In genomic region chr2:118223487-118224136, GRCh38 we compare ENCODE assay signal across 8 cellular contexts.
A peak's percentile ranks its signal among the peaks of the same experiment; 100 is the strongest.
DNase-seq lines count a peak whose midpoint lies in the region; ATAC-seq lines count a peak whose summit lies in the region.

No MANE protein-coding gene starts in this region.

- H3K4me3 ChIP-seq in adipocyte (ENCODE audit: low read length), result peak overlapping the region; percentile 83
- peak overlapping the region; percentile 54 to 63 for H3K4me3 ChIP-seq in muscle layer of duodenum (ENCODE audit: low read depth in 1 of 2, low read length in 2 of 2)

- no peaks in the 10 kb centered on the region for H3K27me3 ChIP-seq in adipocyte (replicated peaks; ENCODE audit: control insufficient read depth, insufficient read depth, low read length)
- H3K27me3 ChIP-seq in muscle layer of duodenum (ENCODE audit: low read depth, low read length), result peaks cover 57% of the 10 kb centered on the region

- H3K9me3 ChIP-seq in adipocyte (ENCODE audit: control insufficient read depth, low read length) (no peaks in the 10 kb centered on the region), muscle layer of duodenum (ENCODE audit: control insufficient read depth in 1 of 2, low read length in 2 of 2) (no peaks in the 10 kb centered on the region)

- H3K36me3 ChIP-seq in adipocyte (ENCODE audit: control insufficient read depth, insufficient read depth, low read length, severe bottlenecking) (no peaks in the 10 kb centered on the region), muscle layer of duodenum (ENCODE audit: control insufficient read depth in 1 of 2, insufficient read depth in 2 of 2, low read length in 2 of 2) (no peaks in the 10 kb centered on the region)

- no peak overlapping the region for H3K27ac ChIP-seq in muscle layer of duodenum (ENCODE audit: low read length)

- peak; percentile 1 for ATAC-seq in GM18907 (IDR thresholded peaks at IDR 0.05; ENCODE audit: unreplicated experiment)
- ATAC-seq in HG02870 (IDR thresholded peaks at IDR 0.05; ENCODE audit: unreplicated experiment), result peak; percentile 1

- DNase-seq in adipocyte (ENCODE audit: low read depth) (peak; percentile 5), nucleus accumbens (lab: John Stamatoyannopoulos, UW) (no peak), inferior parietal cortex (ENCODE audit: extremely low spot score) (no peak), SIG-M5 treated with dmso at 0.1 percent for 504 hours (lab: John Stamatoyannopoulos, UW; ENCODE audit: unreplicated experiment) (no peak)
- DNase-seq in activated CD4-positive, CD25-positive, alpha-beta regulatory T cell treated with anti-CD3 and anti-CD28 coated beads, Interleukin-2, amount 50 U/mL, for 72 hours, result no peak

- H3K4me1 ChIP-seq in adipocyte (ENCODE audit: control insufficient read depth, insufficient read depth, low read length), result peaks cover 30% of the 10 kb centered on the region
- H3K4me1 ChIP-seq in muscle layer of duodenum (ENCODE audit: control insufficient read depth in 1 of 2, insufficient read depth in 2 of 2, low read length in 2 of 2), result peaks cover 0 to 15% of the 10 kb centered on the region in 2 donors

- peak overlapping the region; percentile 86 for H3K9ac ChIP-seq in adipocyte (ENCODE audit: low read length)
